ENCODE assay signal across 11 cellular contexts in the genomic region with DNA sequence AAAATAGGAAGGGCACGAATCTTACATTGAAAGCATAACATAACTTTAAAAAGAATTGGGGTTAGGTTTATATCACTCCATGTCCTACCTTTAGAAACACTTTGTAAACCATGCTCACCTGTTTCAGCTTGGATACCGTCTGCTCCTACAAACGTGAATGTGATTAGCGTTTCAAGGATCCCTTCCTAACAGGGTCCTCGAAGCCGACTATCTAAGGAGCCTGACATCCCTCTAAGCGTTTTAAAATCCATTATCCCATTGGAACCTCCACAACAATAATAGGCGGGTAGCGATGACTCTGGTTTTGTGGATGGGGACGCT. TPM values are rescaled to one million over a fixed set of nuclear protein-coding genes. Genes with fewer than 3 reads are reported as not detected.
DNase-seq lines count a peak whose midpoint lies in the region; ATAC-seq and TF ChIP-seq lines count a peak whose summit lies in the region.
"Had no signal": no experiment of that assay in that cellular context is flagged by ENCODE, and none has a peak within 500 bp of the region (broad histone marks: within the 10 kb centered on the region; RNA-seq: fewer than 3 reads in every experiment).

No MANE protein-coding gene starts in this region.

- no peak for TF ChIP-seq EP300 in gastroesophageal sphincter (IDR thresholded peaks at IDR 0.05)

- peak overlapping the region; percentile 85 for H2BK12ac ChIP-seq in trophoblast cell (ENCODE audit: low read length)

- H3K9me3 ChIP-seq in gastroesophageal sphincter: no peaks in the 10 kb centered on the region
- no peaks in the 10 kb centered on the region for H3K9me3 ChIP-seq in trophoblast cell (ENCODE audit: insufficient read depth, low read depth, low read length)

- H4K8ac ChIP-seq in trophoblast cell (ENCODE audit: low read depth, low read length): peak overlapping the region; percentile 85

- peak overlapping the region; percentile 87 for H3K4me3 ChIP-seq in BJ (ENCODE audit: low read depth, low read length)
- peak overlapping the region; percentile 91 for H3K4me3 ChIP-seq in WI38 (ENCODE audit: low read depth, low read length)
- H3K4me3 ChIP-seq in gastroesophageal sphincter: peak overlapping the region; percentile 59 to 66
- peak overlapping the region; percentile 96 for H3K4me3 ChIP-seq in trophoblast cell (ENCODE audit: low read depth, low read length)

- TF ChIP-seq CTCF in BJ (IDR thresholded peaks at IDR 0.05; ENCODE audit: insufficient read depth, low read depth, low read length): no peak
- TF ChIP-seq CTCF in WI38 (IDR thresholded peaks at IDR 0.05; ENCODE audit: low read depth, low read length): no peak
- TF ChIP-seq CTCF in gastroesophageal sphincter (IDR thresholded peaks at IDR 0.05): no peak

- H3K79me1 ChIP-seq in trophoblast cell (ENCODE audit: low read length): peaks cover 17% of the 10 kb centered on the region

- H2BK120ac ChIP-seq in trophoblast cell (ENCODE audit: insufficient read depth, low read length, poor library complexity): peak overlapping the region; percentile 80

- DNase-seq in BJ (ENCODE audit: low read depth): no peak
- DNase-seq in trophoblast cell: no peak
- no peak for DNase-seq in central memory CD4-positive, alpha-beta T cell
- DNase-seq in iPS-NIHi11 (ENCODE audit: low spot score): no peak
- no peak for DNase-seq in AG08396 (ENCODE audit: low spot score)
- DNase-seq in stimulated activated CD4-positive, alpha-beta T cell treated with anti-CD3 and anti-CD28 coated beads, Interleukin-2, amount 100 ng/mL, for 48 hours: no peak
- DNase-seq: activated CD4-positive, alpha-beta T cell treated with anti-CD3 and anti-CD28 coated beads, Interleukin-2, amount 10 ng/mL, durations not matched to agents 7 days and 5 days; KG1; NK-92 treated with Interleukin-12 subunit alpha and Interleukin-12 subunit beta, amount 100 ng/mL, for 24 hours had no signal

- H3K14ac ChIP-seq in trophoblast cell (ENCODE audit: low read length): peak overlapping the region; percentile 94

- peak overlapping the region; percentile 81 for H3K4me2 ChIP-seq in trophoblast cell (ENCODE audit: low read length)

- H2BK5ac ChIP-seq in trophoblast cell (ENCODE audit: low read depth, low read length, poor library complexity): peak overlapping the region; percentile 91

- H3K4ac ChIP-seq in trophoblast cell (ENCODE audit: low read depth, low read length): peak overlapping the region; percentile 81

- TF ChIP-seq POLR2A in gastroesophageal sphincter (IDR thresholded peaks at IDR 0.05): no peak

- 28 to 64% methylated on average over 1 to 4 of the region's 10 CpGs for WGBS in gastroesophageal sphincter (ENCODE audit: low coverage in 1 of 2), 2 donors
- no CpG with 5 or more reads among the region's 10 CpGs for WGBS in trophoblast cell (ENCODE audit: extremely low coverage, insufficient coverage, insufficient read length)

- peaks cover 9% of the 10 kb centered on the region for H3K79me2 ChIP-seq in trophoblast cell (ENCODE audit: control insufficient read depth, insufficient read depth, low read length, poor library complexity)

- CTCF ChIA-PET in BJ (lab: Yijun Ruan, JAX): interaction anchor here (0.9 kb wide), 1 partner anchor 15 kb away, joined by 3 read pairs; no protein-coding TSS in a partner anchor

- POLR2A ChIA-PET in BJ (lab: Charles Lee): interaction anchor here (0.6 to 0.7 kb wide), 2 partner anchors 11 to 35 kb away, joined by 3 read pairs; no protein-coding TSS in a partner anchor

- peak overlapping the region; percentile 76 for H4K91ac ChIP-seq in trophoblast cell (ENCODE audit: low read depth, low read length)

- no peak overlapping the region for H2AK5ac ChIP-seq in trophoblast cell (ENCODE audit: low read length)

- no peaks in the 10 kb centered on the region for H3K36me3 ChIP-seq in BJ (ENCODE audit: control insufficient read depth, insufficient read depth, low read length)
- H3K36me3 ChIP-seq in gastroesophageal sphincter: no peaks in the 10 kb centered on the region
- H3K36me3 ChIP-seq in trophoblast cell (ENCODE audit: control insufficient read depth in 1 of 2, insufficient read depth in 2 of 2, low read length in 2 of 2): no peaks in the 10 kb centered on the region

- H3K18ac ChIP-seq in trophoblast cell (ENCODE audit: low read length): peak overlapping the region; percentile 95

- H2AFZ ChIP-seq in trophoblast cell (ENCODE audit: insufficient read depth, low read length, poor library complexity): peak overlapping the region; percentile 80

- H3K27ac ChIP-seq in gastroesophageal sphincter (peak overlapping the region; percentile 6 to 89 (median 80)), trophoblast cell (ENCODE audit: low read depth, low read length) (peak overlapping the region; percentile 92)

- H3K9ac ChIP-seq in trophoblast cell (ENCODE audit: low read length): peak overlapping the region; percentile 89

- H3K23ac ChIP-seq in trophoblast cell (ENCODE audit: low read length): no peak overlapping the region

- ATAC-seq in gastroesophageal sphincter: no peak

- H4K12ac ChIP-seq in trophoblast cell (ENCODE audit: low read depth, low read length): no peak overlapping the region

- H3K27me3 ChIP-seq in BJ (ENCODE audit: control insufficient read depth, insufficient read depth, low read length) (no peaks in the 10 kb centered on the region), gastroesophageal sphincter (peaks cover 43% of the 10 kb centered on the region), trophoblast cell (ENCODE audit: insufficient read depth, low read length) (no peaks in the 10 kb centered on the region)

- H3K4me1 ChIP-seq in gastroesophageal sphincter (peaks cover 0 to 20% (median 0%) of the 10 kb centered on the region in 3 donors), trophoblast cell (ENCODE audit: control insufficient read depth in 1 of 2, insufficient read depth in 2 of 2, low read length in 2 of 2) (peaks cover 5 to 10% of the 10 kb centered on the region in 2 experiments)

RNA-seq across cellular contexts. Expression of gene SVEP1, which starts 1.0 kb away (rescaled TPM):
- 24.8 and 33.5 TPM in 2 replicates for polyA plus RNA-seq in BJ (2011; rRNA removed)
- polyA minus RNA-seq in BJ (2011; rRNA and poly(A)+ RNA removed): 47.3 and 50.0 TPM in 2 replicates
- 10 to 100 TPM; 37.2 to 70.4 (median 58.4) TPM for total RNA-seq in gastroesophageal sphincter
- polyA plus RNA-seq in trophoblast cell (2013): 6.2 and 6.4 TPM in 2 replicates
- total RNA-seq: activated CD4-positive, alpha-beta T cell treated with anti-CD3 and anti-CD28 coated beads, Interleukin-2, amount 10 ng/mL, durations not matched to agents 7 days and 5 days had no signal
